ENCODE assay signal across 7 cellular contexts in genomic region chr11:10857604-10858504, GRCh38. TPM values are rescaled to one million over a fixed set of nuclear protein-coding genes. Genes with fewer than 3 reads are reported as not detected.
DNase-seq lines count a peak whose midpoint lies in the region; ATAC-seq and TF ChIP-seq lines count a peak whose summit lies in the region.

Gene ZBED5, minus strand, starts transcription at chr11:10858053. Its CDS starts 3,108 bp downstream, at chr11:10854945.

- no peaks in the 10 kb centered on the region for H3K9me2 ChIP-seq in hepatocyte (replicated peaks; ENCODE audit: insufficient read depth)

- H3K4me2 ChIP-seq in hepatocyte = peak within 1 kb of the TSS; percentile 88

- no peak for TF ChIP-seq CTCF in hepatocyte (IDR thresholded peaks at IDR 0.05; ENCODE audit: poor library complexity)

- DNase-seq in NCI-H2081 (lab: John Stamatoyannopoulos, UW) = peak; percentile 96 to 99
- DNase-seq in T1000 (lab: John Stamatoyannopoulos, UW) = peak; percentile 92
- peak; percentile 99 for DNase-seq in astrocyte of the hippocampus (ENCODE audit: low read depth, low spot score)
- peak; percentile 97 for DNase-seq in hepatocyte (ENCODE audit: low spot score)
- peak; percentile 99 for DNase-seq in retina

- peak within 1 kb of the TSS; percentile 95 for H3K27ac ChIP-seq in hepatocyte

- no peaks in the 10 kb centered on the region for H3K27me3 ChIP-seq in hepatocyte

- peaks cover 69% of the 10 kb centered on the region for H3K79me2 ChIP-seq in hepatocyte

- H3K4me3 ChIP-seq in hepatocyte = peak within 1 kb of the TSS; percentile 67

- under 1% methylated on average over 71 of the region's 72 CpGs for WGBS in hepatocyte (ENCODE audit: low lambda C conversion rate, missing lambda C conversion rate)

- ATAC-seq in GM18508 (IDR thresholded peaks at IDR 0.05; ENCODE audit: insufficient read depth, unreplicated experiment) (peak; percentile 80), HG03025 (IDR thresholded peaks at IDR 0.05; ENCODE audit: low FRiP score, unreplicated experiment) (peak; percentile 88)

- no peaks in the 10 kb centered on the region for H4K20me1 ChIP-seq in hepatocyte (ENCODE audit: insufficient read depth, poor library complexity, severe bottlenecking)

- peaks cover 19% of the 10 kb centered on the region for H3K4me1 ChIP-seq in hepatocyte (ENCODE audit: insufficient read depth)

- H3K9me3 ChIP-seq in hepatocyte (ENCODE audit: low read depth) = no peaks in the 10 kb centered on the region

- H3K36me3 ChIP-seq in hepatocyte (replicated peaks; ENCODE audit: insufficient read depth, low read depth) = peaks cover 7% of the 10 kb centered on the region

- H2AFZ ChIP-seq in hepatocyte = peak within 1 kb of the TSS; percentile 85

RNA-seq across cellular contexts. Expression of gene ZBED5, which starts in this region (rescaled TPM):
- total RNA-seq in hepatocyte = 39.5 and 46.2 TPM in 2 replicates
- polyA plus RNA-seq in hepatocyte = 29.3 and 30.5 TPM in 2 replicates

Comparison
In these comparisons a context has a peak if more than half of its experiments do, and no peak if none do; other contexts are left out.
1. Peak in every context shown above with its lines: DNase-seq, ATAC-seq, H3K4me3 ChIP-seq and H3K27ac ChIP-seq.